Comparison of ENCODE assay signal across 1 cellular context in genomic region chr22:27662359-27663030, GRCh38.
TF ChIP-seq lines count a peak whose summit lies in the region.

No MANE protein-coding gene starts in this region.

TF ChIP-seq in IMR-90, 13 proteins besides CTCF, POLR2A, EP300 and RAD21 (continued from another document):
- TF ChIP-seq USF2 (IDR thresholded peaks at IDR 0.05; ENCODE audit: low read depth, low read length) (no peak), MXI1 (IDR thresholded peaks at IDR 0.05; ENCODE audit: borderline replicate concordance, low read depth, low read length) (no peak), CEBPB (IDR thresholded peaks at IDR 0.05; ENCODE audit: low read depth, low read length) (no peak), RCOR1 (IDR thresholded peaks at IDR 0.05; ENCODE audit: insufficient replicate concordance, low read length) (no peak), MAFK (IDR thresholded peaks at IDR 0.05; ENCODE audit: low read depth, low read length) (no peak)
TF ChIP-seq in IMR-90: peak in this region for 0.
